ENCODE assay signal across 17 cellular contexts in the genomic region with DNA sequence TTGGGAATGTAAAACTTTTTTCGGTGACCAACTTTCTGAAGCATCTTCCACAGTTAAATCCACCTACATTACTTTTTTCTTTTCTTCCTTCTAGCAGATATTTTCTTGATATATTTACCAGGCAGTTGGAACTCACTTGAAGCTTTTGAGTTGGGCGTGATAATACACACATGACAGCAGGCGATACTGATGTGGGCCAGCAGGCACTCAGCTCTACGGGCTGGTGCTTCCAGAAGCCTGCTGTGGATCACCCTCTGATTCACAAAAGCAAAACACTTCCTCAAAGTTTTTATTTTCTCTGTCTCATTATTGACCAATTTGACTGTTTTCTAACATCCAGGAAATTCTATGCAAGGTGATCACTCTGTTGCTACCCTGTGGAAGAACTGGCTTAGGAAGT. TPM values are rescaled to one million over a fixed set of nuclear protein-coding genes. Genes with fewer than 3 reads are reported as not detected.
A peak's percentile ranks its signal among the peaks of the same experiment; 100 is the strongest.
DNase-seq lines count a peak whose midpoint lies in the region; ATAC-seq, FAIRE-seq and TF ChIP-seq lines count a peak whose summit lies in the region.
"Had no signal": no experiment of that assay in that cellular context is flagged by ENCODE, and none has a peak within 500 bp of the region (broad histone marks: within the 10 kb centered on the region; RNA-seq: fewer than 3 reads in every experiment).

No MANE protein-coding gene starts in this region.

- H3K4me2 ChIP-seq in astrocyte (ENCODE audit: low read length): no peak overlapping the region
- H3K4me2 ChIP-seq: BLaER1 had no signal

- ATAC-seq in left lung: peak; percentile 16

- no peak overlapping the region for H3K4me3 ChIP-seq in astrocyte (ENCODE audit: insufficient read depth, low read depth, low read length)
- H3K4me3 ChIP-seq in fibroblast of villous mesenchyme (ENCODE audit: low read depth, low read length): no peak overlapping the region
- no peak overlapping the region for H3K4me3 ChIP-seq in left lung
- H3K4me3 ChIP-seq: BLaER1 had no signal

- peaks cover 45% of the 10 kb centered on the region for H3K4me1 Mint-ChIP-seq in astrocyte (ENCODE audit: low read depth, unreplicated experiment)
- peaks cover 40% of the 10 kb centered on the region for H3K4me1 Mint-ChIP-seq in type B pancreatic cell (ENCODE audit: unreplicated experiment)
- H3K4me1 Mint-ChIP-seq: CD8-positive, alpha-beta memory T cell; IgD-negative memory B cell had no signal

- no peaks in the 10 kb centered on the region for H3K36me3 ChIP-seq in astrocyte (ENCODE audit: insufficient read depth, low read length)
- no peaks in the 10 kb centered on the region for H3K36me3 ChIP-seq in left lung
- H3K36me3 ChIP-seq: BLaER1 had no signal

- no peak overlapping the region for H3K27ac ChIP-seq in astrocyte (ENCODE audit: low read depth, low read length)
- H3K27ac ChIP-seq in left lung: no peak overlapping the region
- H3K27ac ChIP-seq: BLaER1 had no signal

- H3K27me3 Mint-ChIP-seq in astrocyte (ENCODE audit: low read depth, unreplicated experiment): no peaks in the 10 kb centered on the region
- H3K27me3 Mint-ChIP-seq in type B pancreatic cell: no peaks in the 10 kb centered on the region

- no peak overlapping the region for H3K9ac ChIP-seq in astrocyte (ENCODE audit: low read length)
- H3K9ac ChIP-seq: BLaER1 had no signal

- H3K79me2 ChIP-seq in astrocyte (ENCODE audit: insufficient read depth, low read length): no peaks in the 10 kb centered on the region

- no peaks in the 10 kb centered on the region for H3K27me3 ChIP-seq in astrocyte (ENCODE audit: insufficient read depth, low read length)
- peaks cover 0 to 15% of the 10 kb centered on the region in 2 donors for H3K27me3 ChIP-seq in left lung
- H3K27me3 ChIP-seq: BLaER1 had no signal

- intact Hi-C loops in left lung (cut with DNase I): no loop called here

- no peaks in the 10 kb centered on the region for H3K9me3 ChIP-seq in astrocyte (ENCODE audit: insufficient read depth, low read depth, low read length)
- H3K9me3 ChIP-seq in left lung: no peaks in the 10 kb centered on the region

- no peak for FAIRE-seq in astrocyte (lab: Jason Lieb, UNC)
- FAIRE-seq: RCC 7860 had no signal

- peaks cover 4% of the 10 kb centered on the region for H3K36me3 Mint-ChIP-seq in astrocyte (ENCODE audit: low read depth, unreplicated experiment)
- peaks cover 15% of the 10 kb centered on the region for H3K36me3 Mint-ChIP-seq in type B pancreatic cell
- H3K36me3 Mint-ChIP-seq: CD8-positive, alpha-beta memory T cell had no signal

- no peak overlapping the region for H2AFZ ChIP-seq in astrocyte (ENCODE audit: low read depth, low read length)

- peaks cover 32% of the 10 kb centered on the region for H3K4me1 ChIP-seq in astrocyte (ENCODE audit: insufficient read depth, low read length)
- peaks cover 10 to 32% of the 10 kb centered on the region in 2 donors for H3K4me1 ChIP-seq in left lung
- H3K4me1 ChIP-seq: BLaER1 had no signal

- DNase-seq in astrocyte (ENCODE audit: low read depth): no peak
- peak; percentile 47 for DNase-seq in fibroblast of villous mesenchyme (ENCODE audit: low read depth)
- DNase-seq in left lung: no peak
- DNase-seq in type B pancreatic cell (ENCODE audit: extremely low spot score, unreplicated experiment): no peak
- no peak for DNase-seq in ureter (ENCODE audit: low spot score)
- no peak for DNase-seq in GM20000 (ENCODE audit: low spot score)
- DNase-seq in stimulated activated CD4-positive, alpha-beta T cell treated with anti-CD3 and anti-CD28 coated beads, Interleukin-12 subunit alpha, Interleukin-12 subunit beta, amount 100 ng/mL, for 4 hours: no peak
- DNase-seq: CD8-positive, alpha-beta memory T cell; DMS153; HCEC 1CT; NCI-H1417 treated with DMSO at 0.1 percent for 48 hours; NCI-H2029; NCI-H2171 treated with DMSO at 0.1 percent for 48 hours; SIG-M5 had no signal

- H3K27ac Mint-ChIP-seq in astrocyte (ENCODE audit: unreplicated experiment) (peak overlapping the region; percentile 0), type B pancreatic cell (peak overlapping the region; percentile 23)
- H3K27ac Mint-ChIP-seq: CD8-positive, alpha-beta memory T cell; IgD-negative memory B cell had no signal

- H3K9me3 Mint-ChIP-seq in astrocyte (ENCODE audit: unreplicated experiment): no peaks in the 10 kb centered on the region
- H3K9me3 Mint-ChIP-seq in type B pancreatic cell: no peaks in the 10 kb centered on the region
- H3K9me3 Mint-ChIP-seq: CD8-positive, alpha-beta memory T cell had no signal

- TF ChIP-seq CTCF in astrocyte (IDR thresholded peaks at IDR 0.05; ENCODE audit: insufficient read depth, low read depth, low read length): no peak
- TF ChIP-seq CTCF in fibroblast of villous mesenchyme (IDR thresholded peaks at IDR 0.05; ENCODE audit: insufficient read depth, low read depth, low read length): no peak
- no peak for TF ChIP-seq CTCF in left lung (IDR thresholded peaks at IDR 0.05)
- no peak for TF ChIP-seq CTCF in type B pancreatic cell (conservative IDR thresholded peaks at IDR 0.05)
- TF ChIP-seq CTCF in GM20000 (IDR thresholded peaks at IDR 0.05; ENCODE audit: extremely low read depth, missing control alignments): no peak

- H4K20me1 ChIP-seq in astrocyte (ENCODE audit: insufficient read depth, low read length): no peaks in the 10 kb centered on the region
- H4K20me1 ChIP-seq: BLaER1 had no signal

- H3K4me3 Mint-ChIP-seq in astrocyte (ENCODE audit: unreplicated experiment) (no peak overlapping the region), type B pancreatic cell (no peak overlapping the region)
- H3K4me3 Mint-ChIP-seq: CD8-positive, alpha-beta memory T cell; IgD-negative memory B cell had no signal

RNA-seq across cellular contexts. Expression of gene GRHL1, which starts 22.9 kb away (rescaled TPM):
- total RNA-seq in astrocyte: 2.5 and 4.1 TPM in 2 replicates
- 0.64 and 1.7 TPM in 2 replicates for total RNA-seq in fibroblast of villous mesenchyme
- 1 to 10 TPM; 2.4 to 4.7 TPM for total RNA-seq in left lung
- total RNA-seq in type B pancreatic cell (ENCODE audit: low replicate concordance): 37.4 and 120 TPM in 2 replicates
- total RNA-seq in ureter: 61.6 TPM
